Comparison of ENCODE assay signal across 8 cellular contexts in genomic region chr11:10752061-10752460, GRCh38.
DNase-seq lines count a peak whose midpoint lies in the region; ATAC-seq and TF ChIP-seq lines count a peak whose summit lies in the region.

No MANE protein-coding gene starts in this region.

- H3K27me3 ChIP-seq in ACC112 (ENCODE audit: insufficient read depth, low read length) (no peaks in the 10 kb centered on the region), HUES6 (ENCODE audit: control insufficient read depth, insufficient read depth, low read length) (no peaks in the 10 kb centered on the region), mucosa of stomach (ENCODE audit: control insufficient read depth, insufficient read depth, low read length) (no peaks in the 10 kb centered on the region)

- H3K36me3 ChIP-seq in ACC112 (ENCODE audit: insufficient read depth, low read length) (peaks cover 22% of the 10 kb centered on the region), HUES6 (ENCODE audit: control insufficient read depth, insufficient read depth, low read length) (peaks cover 34% of the 10 kb centered on the region), mucosa of stomach (ENCODE audit: control insufficient read depth, insufficient read depth, low read length) (peaks cover 4% of the 10 kb centered on the region)

- H3K4me1 ChIP-seq in ACC112 (ENCODE audit: control insufficient read depth, insufficient read depth, low read length, unreplicated experiment): peaks cover 9% of the 10 kb centered on the region
- peaks cover 6% of the 10 kb centered on the region; the same call in 1 of the 2 replicates for H3K4me1 ChIP-seq in HUES6 (ENCODE audit: control insufficient read depth, insufficient read depth, low read length)
- no peaks in the 10 kb centered on the region for H3K4me1 ChIP-seq in mucosa of stomach (ENCODE audit: control insufficient read depth, insufficient read depth, low read length)

- no peaks in the 10 kb centered on the region for H3K9me3 ChIP-seq in HUES6 (ENCODE audit: control insufficient read depth, insufficient read depth, low read depth, low read length)
- H3K9me3 ChIP-seq in mucosa of stomach (ENCODE audit: control insufficient read depth, low read length): no peaks in the 10 kb centered on the region

- no peak for TF ChIP-seq CTCF in cardiac fibroblast (IDR thresholded peaks at IDR 0.05; ENCODE audit: low read depth, low read length)

- ATAC-seq in GM21360 (IDR thresholded peaks at IDR 0.05; ENCODE audit: unreplicated experiment) (no peak), HG03565 (IDR thresholded peaks at IDR 0.05; ENCODE audit: unreplicated experiment) (no peak), GM19328 (IDR thresholded peaks at IDR 0.05; ENCODE audit: unreplicated experiment) (no peak)

- H3K9ac ChIP-seq in HUES6 (ENCODE audit: low read length) (no peak overlapping the region), mucosa of stomach (ENCODE audit: low read length) (peak overlapping the region; percentile 89)

- H3K4me3 ChIP-seq in ACC112 (ENCODE audit: low read depth, low read length) (peak overlapping the region; percentile 89), HUES6 (ENCODE audit: low read depth, low read length) (peak overlapping the region; percentile 95), cardiac fibroblast (replicated peaks in 1 of 2; ENCODE audit: low read depth in 2 of 2, low read length in 2 of 2) (peak overlapping the region; percentile 93 to 95), mucosa of stomach (ENCODE audit: low read length) (no peak overlapping the region)

- no peak overlapping the region for H3K27ac ChIP-seq in ACC112 (ENCODE audit: low read depth, low read length)
- H3K27ac ChIP-seq in HUES6 (ENCODE audit: low read depth, low read length): no peak overlapping the region

- H2AFZ ChIP-seq in ACC112 (ENCODE audit: low read length, unreplicated experiment): no peak overlapping the region

- peaks cover 16% of the 10 kb centered on the region for H3K79me2 ChIP-seq in ACC112 (ENCODE audit: control insufficient read depth, insufficient read depth, low read length, unreplicated experiment)

- DNase-seq in cardiac fibroblast (ENCODE audit: low read depth in 2 of 2): no peak
- no peak for DNase-seq in HK-2 (ENCODE audit: unreplicated experiment)
